14 cellular contexts compared by ENCODE assay signal in genomic region chr4:3666263-3666662, GRCh38.
"Had no signal": no experiment of that assay in that cellular context is flagged by ENCODE, and none has a peak within 500 bp of the region (broad histone marks: within the 10 kb centered on the region; RNA-seq: fewer than 3 reads in every experiment).

No MANE protein-coding gene starts in this region.

- FAIRE-seq: endometrium had no signal

- DNase-seq: activated CD4-positive, alpha-beta T cell treated with anti-CD3 and anti-CD28 coated beads, Interleukin-2, amount 50 U/mL, for 1 hour; activated CD8-positive, alpha-beta memory T cell treated with anti-CD3 and anti-CD28 coated beads for 24 hours; activated gamma-delta T cell treated with Interleukin-2 at 50 U/mL for 16 hours; amniotic stem cell; central memory CD4-positive, alpha-beta T cell; colonic mucosa; left cardiac atrium; stomach; testis; upper lobe of left lung had no signal

- H3K27ac ChIP-seq: colonic mucosa, gastroesophageal sphincter, stomach, testis, upper lobe of left lung had no signal

- H3K36me3 ChIP-seq: colonic mucosa, gastroesophageal sphincter, stomach, upper lobe of left lung had no signal

- H3K9me3 ChIP-seq: colonic mucosa, testis had no signal

- ATAC-seq: gastroesophageal sphincter, left cardiac atrium, sciatic nerve had no signal

- H3K4me3 ChIP-seq: colonic mucosa, gastroesophageal sphincter, lung, stomach, testis, upper lobe of left lung had no signal

- H3K4me1 ChIP-seq: colonic mucosa, gastroesophageal sphincter, stomach, testis had no signal

- H3K27me3 ChIP-seq: colonic mucosa, testis, upper lobe of left lung had no signal
